1 cellular context compared by ENCODE assay signal in the genomic region with DNA sequence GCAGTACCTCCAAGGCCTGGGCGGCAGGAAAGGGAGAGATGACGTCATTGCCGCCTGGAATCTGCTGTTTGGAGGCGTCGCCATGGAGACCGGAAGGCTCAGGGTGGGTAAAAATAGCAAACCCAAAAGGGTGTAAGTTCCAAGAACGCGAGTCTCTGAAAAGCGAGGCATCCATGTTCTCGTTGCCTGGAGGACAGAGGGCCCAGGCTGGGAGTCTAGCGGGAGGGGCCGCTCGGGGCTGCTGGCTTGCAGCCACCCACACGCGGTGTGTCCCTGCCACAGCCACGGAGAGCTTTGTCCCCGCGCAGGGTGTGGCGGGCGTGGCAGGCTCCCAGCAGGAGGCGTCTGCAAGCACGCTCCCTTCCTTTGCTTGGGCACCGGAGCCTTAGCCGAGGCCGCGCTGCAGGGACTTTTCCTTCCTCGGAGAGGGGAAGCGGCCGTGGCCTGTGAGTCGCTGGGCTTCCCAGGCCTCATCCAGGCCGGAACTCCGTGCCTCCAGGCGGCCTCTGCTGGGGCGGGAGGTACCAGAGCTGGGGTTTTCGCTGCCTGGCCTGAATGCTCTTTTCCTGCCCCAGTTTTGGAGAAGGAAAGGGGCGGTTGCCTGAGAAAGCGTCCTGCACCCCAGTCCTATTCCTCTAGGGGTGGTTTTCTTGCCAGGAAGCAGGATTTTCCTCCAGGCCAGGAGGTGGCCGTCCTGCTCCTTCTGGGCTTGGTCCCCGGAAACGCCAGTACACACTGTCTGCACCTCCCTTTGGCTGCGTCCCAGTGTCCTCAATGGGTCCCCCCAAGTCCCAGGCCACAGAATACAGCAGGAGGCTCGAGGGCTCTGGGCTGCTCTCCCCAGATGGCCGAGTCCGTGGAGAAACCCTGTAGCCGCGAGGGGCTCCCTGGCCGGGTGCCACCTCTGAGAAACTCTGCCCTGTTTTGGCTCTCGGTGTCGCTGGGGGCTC.
TF ChIP-seq lines count a peak whose summit lies in the region.

No MANE protein-coding gene starts in this region.

TF ChIP-seq in IMR-90, 13 proteins besides CTCF, POLR2A, EP300 and RAD21 (continued from another document):
- TF ChIP-seq MXI1 (IDR thresholded peaks at IDR 0.05; ENCODE audit: borderline replicate concordance, low read depth, low read length), result 0 out of 2 replicates have a peak, but pooled peaks have one; percentile 20
- no peak for TF ChIP-seq RCOR1 (IDR thresholded peaks at IDR 0.05; ENCODE audit: insufficient replicate concordance, low read length)
- peak; percentile 16; the same call in 1 of the 2 replicates for TF ChIP-seq FOS (IDR thresholded peaks at IDR 0.05; ENCODE audit: low read depth, low read length)
